18 cellular contexts compared by ENCODE assay signal in genomic region chr12:67701121-67701520, GRCh38.
"Had no signal": no experiment of that assay in that cellular context is flagged by ENCODE, and none has a peak within 500 bp of the region (broad histone marks: within the 10 kb centered on the region; RNA-seq: fewer than 3 reads in every experiment).

No MANE protein-coding gene starts in this region.

- H3K4me3 Mint-ChIP-seq: activated CD4-positive, alpha-beta memory T cell treated with anti-CD3 and anti-CD28 coated beads for 36 hours; activated naive CD8-positive, alpha-beta T cell treated with anti-CD3 and anti-CD28 coated beads, Interleukin-2, amount 10 ng/mL, durations not matched to agents 7 days and 5 days; mesothelial cell of epicardium; neural crest cell had no signal

- H3K9me3 ChIP-seq: stomach, thoracic aorta, uterus had no signal

- DNase-seq: activated CD4-positive, alpha-beta memory T cell treated with anti-CD3 and anti-CD28 coated beads for 36 hours; activated CD4-positive, CD25-positive, alpha-beta regulatory T cell treated with anti-CD3 and anti-CD28 coated beads, Interleukin-2, amount 50 U/mL, for 72 hours; activated naive CD8-positive, alpha-beta T cell treated with anti-CD3 and anti-CD28 coated beads, Interleukin-2, amount 10 ng/mL, durations not matched to agents 7 days and 5 days; activated T-cell treated with anti-CD3 and anti-CD28 coated beads, Interleukin-2, amount 50 U/mL, for 48 hours; aorta; central memory CD4-positive, alpha-beta T cell; cortex of kidney; effector CD8-positive, alpha-beta T cell; kidney glomerular epithelial cell; stimulated activated CD4-positive, alpha-beta T cell treated with anti-CD3 and anti-CD28 coated beads, Interleukin-15, amount 100 ng/mL, for 24 hours; stimulated activated CD4-positive, alpha-beta T cell treated with anti-CD3 and anti-CD28 coated beads, Interleukin-4, amount 100 ng/mL, for 4 hours; stomach; uterus had no signal

- H3K27ac Mint-ChIP-seq: activated CD4-positive, alpha-beta memory T cell treated with anti-CD3 and anti-CD28 coated beads for 36 hours; activated naive CD8-positive, alpha-beta T cell treated with anti-CD3 and anti-CD28 coated beads, Interleukin-2, amount 10 ng/mL, durations not matched to agents 7 days and 5 days; mesothelial cell of epicardium had no signal

- H3K79me2 ChIP-seq: hepatocyte, parathyroid adenoma had no signal

- H3K4me2 ChIP-seq: hepatocyte had no signal

- H3K4me3 ChIP-seq: hepatocyte, stomach, thoracic aorta, uterus had no signal

- H3K9ac ChIP-seq: parathyroid adenoma had no signal

- H3K27me3 ChIP-seq: hepatocyte, stomach, uterus had no signal

- H3K9me3 Mint-ChIP-seq: activated CD4-positive, alpha-beta memory T cell treated with anti-CD3 and anti-CD28 coated beads for 36 hours; mesothelial cell of epicardium; neural crest cell had no signal

- H3K36me3 Mint-ChIP-seq: activated CD4-positive, alpha-beta memory T cell treated with anti-CD3 and anti-CD28 coated beads for 36 hours; mesothelial cell of epicardium had no signal

- H3K36me3 ChIP-seq: stomach, thoracic aorta, uterus had no signal

- H2AFZ ChIP-seq: hepatocyte, parathyroid adenoma had no signal

- H3K4me1 ChIP-seq: parathyroid adenoma, uterus had no signal

- H3K27ac ChIP-seq: hepatocyte, parathyroid adenoma, stomach, thoracic aorta, uterus had no signal
